ENCODE assay signal across 1 cellular context in genomic region chr14:103542545-103543088, GRCh38.
TF ChIP-seq lines count a peak whose summit lies in the region.

No MANE protein-coding gene starts in this region.

TF ChIP-seq in GM23338, 12 proteins besides CTCF, POLR2A, EP300 and RAD21 (continued from another document):
- TF ChIP-seq, protein P1, sequence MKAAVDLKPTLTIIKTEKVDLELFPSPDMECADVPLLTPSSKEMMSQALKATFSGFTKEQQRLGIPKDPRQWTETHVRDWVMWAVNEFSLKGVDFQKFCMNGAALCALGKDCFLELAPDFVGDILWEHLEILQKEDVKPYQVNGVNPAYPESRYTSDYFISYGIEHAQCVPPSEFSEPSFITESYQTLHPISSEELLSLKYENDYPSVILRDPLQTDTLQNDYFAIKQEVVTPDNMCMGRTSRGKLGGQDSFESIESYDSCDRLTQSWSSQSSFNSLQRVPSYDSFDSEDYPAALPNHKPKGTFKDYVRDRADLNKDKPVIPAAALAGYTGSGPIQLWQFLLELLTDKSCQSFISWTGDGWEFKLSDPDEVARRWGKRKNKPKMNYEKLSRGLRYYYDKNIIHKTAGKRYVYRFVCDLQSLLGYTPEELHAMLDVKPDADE (IDR thresholded peaks at IDR 0.05) = no peak
- TF ChIP-seq REST (IDR thresholded peaks at IDR 0.05; ENCODE audit: unreplicated experiment) = peak; percentile 5
